ENCODE assay signal across 13 cellular contexts in the genomic region with DNA sequence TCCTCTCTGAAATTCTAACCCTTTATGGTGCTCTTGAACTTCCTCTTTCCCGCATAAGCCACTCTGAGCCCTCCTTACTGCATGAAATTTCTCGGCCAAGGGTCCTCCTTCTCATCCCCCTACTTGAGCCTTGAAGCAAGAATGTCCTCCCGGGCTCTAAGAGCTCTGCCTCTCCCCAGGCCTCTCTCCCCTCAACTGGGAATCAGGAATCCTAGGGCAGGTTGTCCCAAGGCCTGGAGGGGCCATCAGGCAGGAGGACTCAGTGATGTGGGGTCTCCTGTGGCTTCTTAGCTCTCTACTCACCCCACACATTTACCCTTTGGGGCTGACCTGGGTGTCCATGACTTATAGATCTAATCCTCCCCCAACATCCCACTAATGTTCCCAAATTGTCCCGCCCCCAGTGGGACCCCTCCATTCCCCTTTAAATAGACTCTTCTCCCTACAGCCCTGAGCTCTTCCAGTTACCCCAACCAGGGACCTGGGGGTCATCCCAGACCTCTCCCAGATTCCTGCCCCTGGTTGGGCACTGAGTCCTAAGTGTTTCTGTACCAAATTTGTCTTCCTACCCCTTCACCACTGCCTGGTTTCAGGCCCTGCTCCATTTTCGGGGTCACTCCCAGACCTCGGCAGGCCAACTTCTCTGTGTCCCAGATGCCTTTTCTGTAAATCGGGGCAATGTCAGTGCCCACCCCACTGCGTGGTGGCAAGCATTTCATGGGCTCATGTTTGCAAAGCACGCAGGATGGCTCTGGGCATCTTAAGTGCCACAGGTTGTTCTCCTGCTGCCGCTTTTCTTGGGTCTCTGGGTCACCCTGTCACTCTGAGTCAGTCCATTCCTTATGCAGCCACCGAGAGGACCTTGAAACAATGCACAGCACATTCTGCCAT.
DNase-seq lines count a peak whose midpoint lies in the region; ATAC-seq and TF ChIP-seq lines count a peak whose summit lies in the region.
"Had no signal": no experiment of that assay in that cellular context is flagged by ENCODE, and none has a peak within 500 bp of the region (broad histone marks: within the 10 kb centered on the region; RNA-seq: fewer than 3 reads in every experiment).

No MANE protein-coding gene starts in this region.

- H3K9ac ChIP-seq in SK-N-MC (ENCODE audit: insufficient read length) (no peak overlapping the region), skeletal muscle satellite cell (ENCODE audit: low read depth, low read length) (peak overlapping the region; percentile 53)

- H3K27ac Mint-ChIP-seq in CD8-positive, alpha-beta memory T cell = peak overlapping the region in 1 of 8 donors; percentile 79
- H3K27ac Mint-ChIP-seq: natural killer cell treated with Interleukin-12 subunit alpha and Interleukin-12 subunit beta and Interleukin-15 and Interleukin-18, amount 100 ng/mL, for 72 hours had no signal

- H3K4me3 Mint-ChIP-seq in CD8-positive, alpha-beta memory T cell = no peak overlapping the region
- H3K4me3 Mint-ChIP-seq: natural killer cell treated with Interleukin-12 subunit alpha and Interleukin-12 subunit beta and Interleukin-15 and Interleukin-18, amount 100 ng/mL, for 72 hours had no signal

- peak overlapping the region; percentile 50; the same call in 1 of the 2 replicates for H3K27ac ChIP-seq in SK-N-MC
- H3K27ac ChIP-seq in gastroesophageal sphincter = peak overlapping the region; percentile 88 to 97 (median 92)
- no peak overlapping the region for H3K27ac ChIP-seq in CD8-positive, alpha-beta memory T cell (ENCODE audit: low read depth, low read length)

- DNase-seq in EL (peak; percentile 8), SK-N-MC (ENCODE audit: low read depth, low spot score) (no peak), NCI-H2171 (lab: John Stamatoyannopoulos, UW) (no peak), AG08395 (ENCODE audit: low spot score) (no peak)
- no peak for DNase-seq in CD8-positive, alpha-beta memory T cell
- DNase-seq: NCI-H187, NCI-H82, SIG-M5 had no signal

- peaks cover 0 to 4% (median 3%) of the 10 kb centered on the region in 5 donors for H3K9me3 Mint-ChIP-seq in CD8-positive, alpha-beta memory T cell
- H3K9me3 Mint-ChIP-seq: activated naive CD4-positive, alpha-beta T cell treated with anti-CD3 and anti-CD28 coated beads, Interleukin-2, amount 50 U/mL, for 72 hours; natural killer cell treated with Interleukin-12 subunit alpha and Interleukin-12 subunit beta and Interleukin-15 and Interleukin-18, amount 100 ng/mL, for 72 hours had no signal

- no peak overlapping the region for H3K4me3 ChIP-seq in SK-N-MC
- no peak overlapping the region for H3K4me3 ChIP-seq in gastroesophageal sphincter
- H3K4me3 ChIP-seq in skeletal muscle satellite cell (ENCODE audit: low read length) = no peak overlapping the region
- H3K4me3 ChIP-seq in CD8-positive, alpha-beta memory T cell (ENCODE audit: low read length) = no peak overlapping the region

- WGBS in gastroesophageal sphincter (ENCODE audit: low coverage in 1 of 2), 2 donors = 89 to 91% methylated on average over 4 to 9 of the region's 11 CpGs

- no peak for TF ChIP-seq EP300 in gastroesophageal sphincter (IDR thresholded peaks at IDR 0.05)

- H3K36me3 Mint-ChIP-seq in CD8-positive, alpha-beta memory T cell = peaks cover 0 to 1% (median 0%) of the 10 kb centered on the region in 3 donors

- CTCF ChIA-PET in CD8-positive, alpha-beta memory T cell (lab: Charles Lee) = interaction anchor here (1.0 kb wide), 1 partner anchor 11 kb away, joined by 3 read pairs; no protein-coding TSS in a partner anchor

- ATAC-seq in gastroesophageal sphincter (no peak), GM18517 (IDR thresholded peaks at IDR 0.05; ENCODE audit: unreplicated experiment) (no peak)
- ATAC-seq: activated naive CD4-positive, alpha-beta T cell treated with anti-CD3 and anti-CD28 coated beads, Interleukin-2, amount 50 U/mL, for 72 hours; natural killer cell treated with Interleukin-12 subunit alpha and Interleukin-12 subunit beta and Interleukin-15 and Interleukin-18, amount 100 ng/mL, for 72 hours had no signal

- H3K4me1 Mint-ChIP-seq in CD8-positive, alpha-beta memory T cell = no peaks in the 10 kb centered on the region

- H3K27me3 ChIP-seq in gastroesophageal sphincter (no peaks in the 10 kb centered on the region), skeletal muscle satellite cell (ENCODE audit: control insufficient read depth, insufficient read depth, low read length) (no peaks in the 10 kb centered on the region)
- H3K27me3 ChIP-seq in CD8-positive, alpha-beta memory T cell (ENCODE audit: insufficient read depth, low read length, poor library complexity, severe bottlenecking) = no peaks in the 10 kb centered on the region

- H3K4me1 ChIP-seq in gastroesophageal sphincter (peaks cover 16 to 74% (median 24%) of the 10 kb centered on the region in 3 donors), skeletal muscle satellite cell (ENCODE audit: control insufficient read depth, insufficient read depth, low read length) (peaks cover 37% of the 10 kb centered on the region)
- no peaks in the 10 kb centered on the region for H3K4me1 ChIP-seq in CD8-positive, alpha-beta memory T cell (ENCODE audit: insufficient read depth, low read length)

- POLR2A ChIA-PET in CD8-positive, alpha-beta memory T cell (lab: Charles Lee) = no interaction called here

- TF ChIP-seq POLR2A in gastroesophageal sphincter (IDR thresholded peaks at IDR 0.05) = no peak

- no peak for TF ChIP-seq CTCF in gastroesophageal sphincter (IDR thresholded peaks at IDR 0.05)

- no peaks in the 10 kb centered on the region for H3K9me3 ChIP-seq in SK-N-MC (ENCODE audit: low read depth, low read length)
- no peaks in the 10 kb centered on the region for H3K9me3 ChIP-seq in gastroesophageal sphincter
- H3K9me3 ChIP-seq in skeletal muscle satellite cell (replicated peaks; ENCODE audit: low read length) = no peaks in the 10 kb centered on the region
- H3K9me3 ChIP-seq in CD8-positive, alpha-beta memory T cell (ENCODE audit: low read length) = no peaks in the 10 kb centered on the region

- H3K4me2 ChIP-seq in skeletal muscle satellite cell (ENCODE audit: low read length) = peak overlapping the region; percentile 75

- H3K36me3 ChIP-seq in SK-N-MC (ENCODE audit: insufficient read depth, low read length) = no peaks in the 10 kb centered on the region
- H3K36me3 ChIP-seq in gastroesophageal sphincter = no peaks in the 10 kb centered on the region
- H3K36me3 ChIP-seq in skeletal muscle satellite cell (ENCODE audit: insufficient read depth, low read length) = no peaks in the 10 kb centered on the region
- H3K36me3 ChIP-seq in CD8-positive, alpha-beta memory T cell (ENCODE audit: insufficient read depth, low read length) = no peaks in the 10 kb centered on the region

- peaks cover 17 to 38% of the 10 kb centered on the region in 2 donors for H3K27me3 Mint-ChIP-seq in CD8-positive, alpha-beta memory T cell
